1 cellular context compared by ENCODE assay signal in the genomic region with DNA sequence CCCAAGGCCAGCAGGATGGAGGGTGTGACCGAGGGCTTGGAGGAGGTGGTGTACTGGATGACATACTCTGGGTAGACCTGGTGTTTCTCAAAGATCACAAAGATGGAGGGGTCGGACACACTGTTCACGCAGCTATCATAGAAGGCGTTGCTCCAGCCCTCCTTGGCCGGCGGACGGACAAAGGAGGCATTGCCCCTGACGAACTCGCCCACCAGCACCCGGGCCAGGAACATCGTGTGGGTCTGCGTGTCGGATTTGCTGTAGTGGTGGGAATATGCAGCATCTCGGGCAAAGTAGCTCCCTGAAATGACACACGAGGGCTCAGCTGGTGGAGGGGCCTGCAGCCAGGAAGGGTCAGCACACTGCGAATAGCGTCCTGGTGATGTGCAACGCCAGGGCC.
TF ChIP-seq lines count a peak whose summit lies in the region.

No MANE protein-coding gene starts in this region.

TF ChIP-seq in K562, 482 proteins besides CTCF, POLR2A, EP300 and RAD21:
- TF ChIP-seq BRCA1 (IDR thresholded peaks at IDR 0.05), result no peak
- 0 out of 2 replicates have a peak, but pooled peaks have one; percentile 57 for TF ChIP-seq BRCA1 (CRISPR knock-in tag; IDR thresholded peaks at IDR 0.05)
- no peak for TF ChIP-seq RNF2 (IDR thresholded peaks at IDR 0.05)
